7 cellular contexts compared by ENCODE assay signal in genomic region chr3:33131328-33132018, GRCh38. TPM values are rescaled to one million over a fixed set of nuclear protein-coding genes. Genes with fewer than 3 reads are reported as not detected.
DNase-seq lines count a peak whose midpoint lies in the region; ATAC-seq and TF ChIP-seq lines count a peak whose summit lies in the region.

No MANE protein-coding gene starts in this region.

- no peaks in the 10 kb centered on the region for H3K79me2 ChIP-seq in OCI-LY3 (ENCODE audit: low read length)

- H3K27me3 ChIP-seq in OCI-LY3 (ENCODE audit: low read depth, low read length) = no peaks in the 10 kb centered on the region

- no peaks in the 10 kb centered on the region for H3K4me1 ChIP-seq in OCI-LY3 (ENCODE audit: low read length)

- H2AFZ ChIP-seq in OCI-LY3 (ENCODE audit: low read depth, low read length) = no peak overlapping the region

- no peak overlapping the region for H3K4me3 ChIP-seq in OCI-LY3 (ENCODE audit: low read length)

- H3K9me3 ChIP-seq in OCI-LY3 (ENCODE audit: insufficient read depth, low read length) = no peaks in the 10 kb centered on the region

- DNase-seq in GM10248 (ENCODE audit: extremely low spot score) (peak; percentile 76), HT-29 (ENCODE audit: low spot score) (peak; percentile 71), amniotic stem cell (lab: John Stamatoyannopoulos, UW) (peak; percentile 33), hepatic stellate cell (ENCODE audit: low spot score) (peak; percentile 57), sciatic nerve (ENCODE audit: low spot score) (no peak)

- H3K9ac ChIP-seq in OCI-LY3 (ENCODE audit: low read length) = no peak overlapping the region

- H3K27ac ChIP-seq in OCI-LY3 (ENCODE audit: low read length) = no peak overlapping the region

- intact Hi-C loops in sciatic nerve (cut with DNase I) = no loop called here

- ATAC-seq in GM21447 (IDR thresholded peaks at IDR 0.05; ENCODE audit: unreplicated experiment) = peak; percentile 78
- peak; percentile 71 for ATAC-seq in sciatic nerve

- peaks cover 16% of the 10 kb centered on the region for H3K36me3 ChIP-seq in OCI-LY3 (replicated peaks; ENCODE audit: low read depth, low read length)

- H4K20me1 ChIP-seq in OCI-LY3 (ENCODE audit: insufficient read depth, low read length) = no peaks in the 10 kb centered on the region; the same call in 1 of the 2 replicates

- POLR2A ChIA-PET in GM10248 (lab: Yijun Ruan, JAX) = interaction anchor here (0.7 kb wide), 1 partner anchor 185 kb away, joined by 3 read pairs; no protein-coding TSS in a partner anchor

- peak; percentile 65 for TF ChIP-seq CTCF in GM10248 (IDR thresholded peaks at IDR 0.05; ENCODE audit: control extremely low read depth, extremely low read depth, low read depth, missing control alignments)
- peak; percentile 96 for TF ChIP-seq CTCF in OCI-LY3 (IDR thresholded peaks at IDR 0.05; ENCODE audit: low read depth, low read length)

- no peak overlapping the region for H3K4me2 ChIP-seq in OCI-LY3 (ENCODE audit: low read length)

- CTCF ChIA-PET in GM10248 (lab: Yijun Ruan, JAX) = interaction anchor here (0.7 to 8.2 kb wide), 61 partner anchors 10 to 690 kb away, joined by 3 to 116 read pairs (median 5); partner anchors contain the start of genes CRTAP, GLB1, PDCD6IP and TMPPE

RNA-seq across cellular contexts. Expression of gene CRTAP, which starts 17.7 kb away (rescaled TPM):
- 24.4 and 36.0 TPM in 2 replicates for total RNA-seq in HT-29 (2014; rRNA removed; shearing (Covaris generic))
- 245 TPM for total RNA-seq in sciatic nerve

RNA-seq across cellular contexts. Expression of gene GLB1, which starts 34.5 kb away (rescaled TPM):
- 30.0 and 31.1 TPM in 2 replicates for total RNA-seq in HT-29 (2014; rRNA removed; shearing (Covaris generic))
- total RNA-seq in sciatic nerve = 33.8 TPM

RNA-seq across cellular contexts. Expression of gene TMPPE, which starts 34.5 kb away (rescaled TPM):
- total RNA-seq in HT-29 (2014; rRNA removed; shearing (Covaris generic)) = 3.1 and 3.8 TPM in 2 replicates
- 6.2 TPM for total RNA-seq in sciatic nerve
